Comparison of ENCODE assay signal across 25 cellular contexts in the genomic region with DNA sequence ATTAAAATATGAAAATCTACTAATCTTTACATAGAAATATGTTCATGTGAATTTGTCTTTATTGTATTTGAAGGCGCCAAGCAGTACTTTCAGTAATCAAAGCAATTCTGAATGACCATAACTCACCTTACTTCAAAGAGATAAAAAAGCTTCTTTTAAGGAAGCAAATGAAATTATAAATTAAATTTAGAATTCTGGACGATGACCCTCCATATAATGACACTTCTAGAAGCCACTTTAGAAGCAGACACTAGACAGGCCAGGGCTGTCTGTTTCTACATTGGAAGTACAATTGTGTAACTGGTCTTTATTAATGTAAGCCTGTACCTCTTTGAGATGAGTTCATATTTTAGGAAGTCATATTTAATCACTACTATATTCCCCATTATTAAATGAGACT.
"Had no signal": no experiment of that assay in that cellular context is flagged by ENCODE, and none has a peak within 500 bp of the region (broad histone marks: within the 10 kb centered on the region; RNA-seq: fewer than 3 reads in every experiment).

No MANE protein-coding gene starts in this region.

- ATAC-seq: stimulated activated effector memory CD8-positive, alpha-beta T cell treated with anti-CD3 and anti-CD28 coated beads, Interleukin-12 subunit alpha, Interleukin-12 subunit beta, amount 100 ng/mL, for 72 hours; stimulated activated naive B cell treated with anti-CD40 and anti-IgM and Interleukin-4, amounts not matched to agents 10 μg/mL and 1 μg/mL and 100 μg/mL, for 72 hours; stimulated activated naive CD8-positive, alpha-beta T cell treated with anti-CD3 and anti-CD28 coated beads, Interleukin-15, amount 100 ng/mL, for 72 hours; stimulated activated naive CD8-positive, alpha-beta T cell treated with anti-CD3 and anti-CD28 coated beads, Interleukin-15, Interleukin-2, amounts not matched to agents 100 U/mL and 50 U/mL, for 24 hours; upper lobe of right lung had no signal

- H3K36me3 ChIP-seq: stomach, suprapubic skin, thoracic aorta, thyroid gland, tibial artery, transverse colon, upper lobe of left lung, upper lobe of right lung, uterus, vagina had no signal

- H3K27me3 ChIP-seq: stomach, suprapubic skin, testis, thyroid gland, tibial artery, tibial nerve, transverse colon, upper lobe of left lung, upper lobe of right lung, uterus, vagina had no signal

- H3K4me1 ChIP-seq: stomach, suprapubic skin, testis, thyroid gland, tibial artery, tibial nerve, transverse colon, upper lobe of left lung, upper lobe of right lung, uterus, vagina had no signal

- H3K9me3 ChIP-seq: stomach, suprapubic skin, testis, thoracic aorta, thyroid gland, tibial artery, tibial nerve, transverse colon, upper lobe of left lung, upper lobe of right lung, uterus, vagina had no signal

- H3K4me3 ChIP-seq: stomach, suprapubic skin, testis, thoracic aorta, thyroid gland, tibial artery, tibial nerve, transverse colon, upper lobe of left lung, upper lobe of right lung, uterus, vagina had no signal

- H3K27ac ChIP-seq: stomach, suprapubic skin, testis, thoracic aorta, thyroid gland, tibial artery, tibial nerve, transverse colon, upper lobe of left lung, upper lobe of right lung, uterus, vagina had no signal

- DNase-seq: stimulated activated CD4-positive, alpha-beta T cell treated with anti-CD3 and anti-CD28 coated beads, Interleukin-2, amount 100 ng/mL, for 48 hours; stimulated activated CD4-positive, alpha-beta T cell treated with anti-CD3 and anti-CD28 coated beads, Interleukin-4, amount 100 ng/mL, for 1 hour; stimulated activated CD4-positive, alpha-beta T cell treated with anti-CD3 and anti-CD28 coated beads, Interleukin-4, amount 100 ng/mL, for 24 hours; stimulated activated CD4-positive, alpha-beta T cell treated with anti-CD3 and anti-CD28 coated beads, Interleukin-4, amount 100 ng/mL, for 4 hours; stimulated activated CD8-positive, alpha-beta memory T cell treated with anti-CD3 and anti-CD28 coated beads, Interleukin-4, amount 100 ng/mL, for 48 hours; stimulated activated naive B cell treated with anti-CD40 and anti-IgM and Interleukin-4, amounts not matched to agents 10 μg/mL and 1 μg/mL and 100 μg/mL, for 72 hours; stimulated activated naive CD4-positive, alpha-beta T cell; stimulated activated naive CD4-positive, alpha-beta T cell treated with Interleukin-2 at 50 U/mL for 16 hours; stimulated activated naive CD8-positive, alpha-beta T cell treated with anti-CD3 and anti-CD28 coated beads, Interleukin-15, amount 100 ng/mL, for 72 hours; stimulated activated naive CD8-positive, alpha-beta T cell treated with anti-CD3 and anti-CD28 coated beads, Interleukin-15, Interleukin-2, amounts not matched to agents 100 U/mL and 50 U/mL, for 24 hours; stomach; substantia nigra; testis; thyroid gland; tibial artery; transverse colon; trophoblast cell; upper lobe of left lung; upper lobe of right lung; uterus had no signal
